10 cellular contexts compared by ENCODE assay signal in genomic region chr10:71752391-71753090, GRCh38. TPM values are rescaled to one million over a fixed set of nuclear protein-coding genes. Genes with fewer than 3 reads are reported as not detected.
DNase-seq lines count a peak whose midpoint lies in the region; ATAC-seq, FAIRE-seq and TF ChIP-seq lines count a peak whose summit lies in the region.
"Had no signal": no experiment of that assay in that cellular context is flagged by ENCODE, and none has a peak within 500 bp of the region (broad histone marks: within the 10 kb centered on the region; RNA-seq: fewer than 3 reads in every experiment).

No MANE protein-coding gene starts in this region.

- H3K27ac ChIP-seq in WERI-Rb-1 (peak overlapping the region; percentile 41), kidney (ENCODE audit: low read depth in 2 of 2, low read length in 2 of 2) (peak overlapping the region in 1 of 2 donors; percentile 16), temporal lobe (ENCODE audit: low read depth, low read length) (peak overlapping the region; percentile 49)
- H3K27ac ChIP-seq: VCaP had no signal

- no peaks in the 10 kb centered on the region for H3K27me3 Mint-ChIP-seq in activated T-cell treated with anti-CD3 and anti-CD28 coated beads, Interleukin-2, amount 50 U/mL, for 24 hours

- peaks cover 96% of the 10 kb centered on the region for H3K4me1 Mint-ChIP-seq in activated T-cell treated with anti-CD3 and anti-CD28 coated beads, Interleukin-2, amount 50 U/mL, for 24 hours (ENCODE audit: low read depth)

- no peak for FAIRE-seq in kidney (lab: Jason Lieb, UNC)

- H3K4me1 ChIP-seq in kidney (ENCODE audit: control insufficient read depth in 1 of 2, insufficient read depth in 1 of 2, low read depth in 1 of 2, low read length in 2 of 2), result peaks cover 20 to 46% of the 10 kb centered on the region in 2 donors

- no peaks in the 10 kb centered on the region for H3K27me3 ChIP-seq in WERI-Rb-1 (ENCODE audit: insufficient read depth, low read depth, severe bottlenecking)

- ATAC-seq in HG02981 (IDR thresholded peaks at IDR 0.05; ENCODE audit: unreplicated experiment) (no peak), GM18519 (IDR thresholded peaks at IDR 0.05; ENCODE audit: low FRiP score, unreplicated experiment) (no peak)

- no peak overlapping the region for H3K4me3 Mint-ChIP-seq in activated T-cell treated with anti-CD3 and anti-CD28 coated beads, Interleukin-2, amount 50 U/mL, for 24 hours

- intact Hi-C loops in kidney (cut with DNase I), result no loop called here

- TF ChIP-seq CTCF in WERI-Rb-1 (IDR thresholded peaks at IDR 0.05; ENCODE audit: low read depth, low read length) (no peak), kidney (IDR thresholded peaks at IDR 0.05; ENCODE audit: borderline replicate concordance, extremely low read depth, insufficient read depth) (no peak)

- no peaks in the 10 kb centered on the region for H3K9me3 Mint-ChIP-seq in activated T-cell treated with anti-CD3 and anti-CD28 coated beads, Interleukin-2, amount 50 U/mL, for 24 hours

- DNase-seq in activated T-cell treated with anti-CD3 and anti-CD28 coated beads, Interleukin-2, amount 50 U/mL, for 24 hours, result no peak
- no peak for DNase-seq in activated T-cell treated with anti-CD3 and anti-CD28 coated beads, Interleukin-2, amount 50 U/mL, for 1 hour
- peak; percentile 53 for DNase-seq in WERI-Rb-1
- DNase-seq in kidney, result peak; percentile 71
- no peak for DNase-seq in dermis blood vessel endothelial cell

- peaks cover 87% of the 10 kb centered on the region for H3K36me3 Mint-ChIP-seq in activated T-cell treated with anti-CD3 and anti-CD28 coated beads, Interleukin-2, amount 50 U/mL, for 24 hours (ENCODE audit: low read depth)

- H3K9me3 ChIP-seq in WERI-Rb-1 (ENCODE audit: severe bottlenecking) (no peaks in the 10 kb centered on the region), kidney (ENCODE audit: control insufficient read depth in 1 of 2, low read length in 2 of 2) (no peaks in the 10 kb centered on the region)

- no peaks in the 10 kb centered on the region for H3K36me3 ChIP-seq in WERI-Rb-1
- peaks cover 0 to 7% of the 10 kb centered on the region in 2 donors for H3K36me3 ChIP-seq in kidney (ENCODE audit: control insufficient read depth in 1 of 2, insufficient read depth in 2 of 2, low read length in 2 of 2)

- H3K9ac ChIP-seq in kidney (ENCODE audit: low read length in 2 of 2), result no peak overlapping the region

- H3K27ac Mint-ChIP-seq in activated T-cell treated with anti-CD3 and anti-CD28 coated beads, Interleukin-2, amount 50 U/mL, for 24 hours, result peak overlapping the region; percentile 93

- no peak overlapping the region for H3K4me3 ChIP-seq in WERI-Rb-1 (ENCODE audit: low read depth, low read length)
- H3K4me3 ChIP-seq in kidney (ENCODE audit: low read length in 2 of 2), result no peak overlapping the region

RNA-seq across cellular contexts. Expression of gene VSIR, which starts 20.8 kb away (rescaled TPM):
- total RNA-seq in kidney (66.6 TPM), temporal lobe (5.4 TPM), dermis blood vessel endothelial cell (25.1 and 42.2 TPM in 2 replicates)
- polyA plus RNA-seq in kidney (ENCODE audit: insufficient read depth, low read depth, low replicate concordance), result 32.1 TPM

RNA-seq across cellular contexts. Expression of gene C10orf105, which starts 33.0 kb away (rescaled TPM):
- total RNA-seq in kidney (0.35 TPM), temporal lobe (0.25 TPM), dermis blood vessel endothelial cell (under 0.01 and 0.05 TPM in 2 replicates)
- not detected for polyA plus RNA-seq in kidney (ENCODE audit: insufficient read depth, low read depth, low replicate concordance)
- total RNA-seq: lung microvascular endothelial cell had no signal

Comparison
In these comparisons a context has a peak if more than half of its experiments do, and no peak if none do; other contexts are left out.
1. DNase-seq: peak in WERI-Rb-1 (single experiment) and kidney (single experiment); none in activated T-cell treated with anti-CD3 and anti-CD28 coated beads, Interleukin-2, amount 50 U/mL, for 24 hours (single experiment), activated T-cell treated with anti-CD3 and anti-CD28 coated beads, Interleukin-2, amount 50 U/mL, for 1 hour (single experiment) and dermis blood vessel endothelial cell (single experiment).